In genomic region chr14:32254952-32255679, GRCh38 we compare ENCODE assay signal across 8 cellular contexts. TPM values are rescaled to one million over a fixed set of nuclear protein-coding genes. Genes with fewer than 3 reads are reported as not detected.
DNase-seq lines count a peak whose midpoint lies in the region; ATAC-seq and TF ChIP-seq lines count a peak whose summit lies in the region.

No MANE protein-coding gene starts in this region.

- POLR2A ChIA-PET in SK-N-SH (lab: Yijun Ruan, JAX) = interaction anchor here (0.6 kb wide), 1 partner anchor 331 kb away, joined by 5 read pairs; no protein-coding TSS in a partner anchor

- no peaks in the 10 kb centered on the region for H3K79me2 ChIP-seq in SK-N-SH (ENCODE audit: insufficient read depth)

- TF ChIP-seq RAD21 in SK-N-SH (IDR thresholded peaks at IDR 0.05; ENCODE audit: low read length) = peak; percentile 90

- no peak for TF ChIP-seq EP300 in SK-N-SH (IDR thresholded peaks at IDR 0.05; ENCODE audit: borderline replicate concordance in 1 of 2, low read depth in 1 of 2, low read length in 1 of 2)

- H3K9me3 ChIP-seq in SK-N-SH = no peaks in the 10 kb centered on the region

- no peaks in the 10 kb centered on the region for H3K36me3 ChIP-seq in SK-N-SH (replicated peaks in 1 of 2; ENCODE audit: control insufficient read depth in 1 of 2, insufficient read depth in 2 of 2, low read length in 1 of 2)

- H3K27me3 ChIP-seq in SK-N-SH (ENCODE audit: insufficient read depth) = no peaks in the 10 kb centered on the region

- intact Hi-C loops in left ventricle myocardium superior (cut with micrococcal nuclease) = loop anchor here (5.0 to 10.0 kb wide), 4 partner anchors 183 to 743 kb away; no protein-coding TSS in a partner anchor

- H3K27ac ChIP-seq in SK-N-SH (ENCODE audit: low read depth in 2 of 2, low read length in 1 of 2) (peak overlapping the region; percentile 28 to 53; a peak in 3 of 4 replicates), angular gyrus (ENCODE audit: low read depth, low read length) (peak overlapping the region; percentile 49)

- CTCF ChIA-PET in SK-N-SH (lab: Yijun Ruan, JAX) = interaction anchor here (0.5 to 6.2 kb wide), 53 partner anchors 9 to 798 kb away, joined by 3 to 169 read pairs (median 4); partner anchors contain the start of genes ARHGAP5, DTD2 and RNU6-7

- no peak overlapping the region for H3K9ac ChIP-seq in SK-N-SH

- H3K9me2 ChIP-seq in SK-N-SH = no peaks in the 10 kb centered on the region

- no peak overlapping the region; a peak in 1 of 4 replicates for H3K4me3 ChIP-seq in SK-N-SH (ENCODE audit: low read depth in 2 of 2, low read length in 1 of 2)

- no peaks in the 10 kb centered on the region for H3F3A ChIP-seq in SK-N-SH (replicated peaks; ENCODE audit: insufficient read depth)

- no peaks in the 10 kb centered on the region for H4K20me1 ChIP-seq in SK-N-SH (ENCODE audit: insufficient read depth)

- H2AFZ ChIP-seq in SK-N-SH (ENCODE audit: low read depth) = peak overlapping the region; percentile 82

- peak; percentile 87 for TF ChIP-seq CTCF in SK-N-SH (IDR thresholded peaks at IDR 0.05)

- peaks cover 9 to 19% of the 10 kb centered on the region in 2 experiments; a peak in 3 of 4 replicates for H3K4me1 ChIP-seq in SK-N-SH (ENCODE audit: control insufficient read depth in 1 of 2, insufficient read depth in 2 of 2, low read depth in 1 of 2, low read length in 1 of 2)

- H3K4me2 ChIP-seq in SK-N-SH = no peak overlapping the region

- DNase-seq in DMS153 (lab: John Stamatoyannopoulos, UW) (peak; percentile 21), LoVo (ENCODE audit: low spot score) (peak; percentile 70), SK-N-SH (peak; percentile 76), left ventricle myocardium superior (peak; percentile 67), pulmonary artery endothelial cell (ENCODE audit: low read depth, low spot score) (peak; percentile 19)

- WGBS in SK-N-SH (ENCODE audit: low lambda C conversion rate) = 64% methylated on average over 9 of the region's 9 CpGs

- peak; percentile 40 for ATAC-seq in GM21717 (IDR thresholded peaks at IDR 0.05; ENCODE audit: unreplicated experiment)
- ATAC-seq in left ventricle myocardium superior = peak; percentile 85
- no peak for ATAC-seq in HG02970 (IDR thresholded peaks at IDR 0.05; ENCODE audit: low FRiP score, unreplicated experiment)

TF ChIP-seq in SK-N-SH, 30 proteins besides CTCF, POLR2A, EP300 and RAD21:
- no peak for TF ChIP-seq RFX5 (IDR thresholded peaks at IDR 0.05; ENCODE audit: low read length)
- peak; percentile 92 for TF ChIP-seq SMC3 (IDR thresholded peaks at IDR 0.05; ENCODE audit: low read depth, low read length)
- 0 out of 2 replicates have a peak, but pooled peaks have one; percentile 9 for TF ChIP-seq RCOR1 (IDR thresholded peaks at IDR 0.05; ENCODE audit: low read length)

RNA-seq across cellular contexts. Expression of gene RNU6-8, which starts 52.0 kb away (rescaled TPM):
- polyA plus RNA-seq in SK-N-SH (2012; rRNA removed) = not detected in 2 replicates
- polyA plus RNA-seq in SK-N-SH (2012; cell fraction: cytosol; rRNA removed) = not detected in 2 replicates
- polyA plus RNA-seq in SK-N-SH (2012; cell fraction: nucleus; rRNA removed) = not detected in 2 replicates
- not detected for total RNA-seq in left ventricle myocardium superior
- total RNA-seq in pulmonary artery endothelial cell = not detected in 2 replicates

RNA-seq across cellular contexts. Expression of gene RNU6-7, which starts 53.3 kb away (rescaled TPM):
- not detected in 2 replicates for polyA plus RNA-seq in SK-N-SH (2012; rRNA removed)
- not detected in 2 replicates for polyA plus RNA-seq in SK-N-SH (2012; cell fraction: cytosol; rRNA removed)
- polyA plus RNA-seq in SK-N-SH (2012; cell fraction: nucleus; rRNA removed) = not detected in 2 replicates
- not detected for total RNA-seq in left ventricle myocardium superior
- not detected in 2 replicates for total RNA-seq in pulmonary artery endothelial cell

Comparison
In these comparisons a context has a peak if more than half of its experiments do, and no peak if none do; other contexts are left out.
1. DNase-seq: peak in every context shown above with its lines; median percentile 76 in SK-N-SH; 70 in LoVo; 67 in left ventricle myocardium superior; 21 in DMS153; 19 in pulmonary artery endothelial cell.